ENCODE assay signal across 24 cellular contexts in genomic region chr3:26474706-26475105, GRCh38.
"Had no signal": no experiment of that assay in that cellular context is flagged by ENCODE, and none has a peak within 500 bp of the region (broad histone marks: within the 10 kb centered on the region; RNA-seq: fewer than 3 reads in every experiment).

No MANE protein-coding gene starts in this region.

- H3K27me3 ChIP-seq: stomach, suprapubic skin, testis, thyroid gland, tibial artery, tibial nerve, transverse colon, upper lobe of left lung, upper lobe of right lung, uterus, vagina had no signal

- H3K27ac ChIP-seq: stomach, suprapubic skin, testis, thoracic aorta, thyroid gland, tibial artery, tibial nerve, transverse colon, upper lobe of left lung, upper lobe of right lung, uterus, vagina had no signal

- H3K9me3 ChIP-seq: suprapubic skin, testis, thoracic aorta, thyroid gland, tibial artery, tibial nerve, upper lobe of right lung, uterus, vagina had no signal

- H3K4me3 ChIP-seq: stomach, suprapubic skin, testis, thoracic aorta, thyroid gland, tibial artery, tibial nerve, transverse colon, upper lobe of left lung, upper lobe of right lung, uterus, vagina had no signal

- DNase-seq: stimulated activated CD4-positive, alpha-beta T cell treated with anti-CD3 and anti-CD28 coated beads, Interleukin-2, amount 100 ng/mL, for 48 hours; stimulated activated CD4-positive, alpha-beta T cell treated with anti-CD3 and anti-CD28 coated beads, Interleukin-4, amount 100 ng/mL, for 1 hour; stimulated activated CD4-positive, alpha-beta T cell treated with anti-CD3 and anti-CD28 coated beads, Interleukin-4, amount 100 ng/mL, for 24 hours; stimulated activated CD4-positive, alpha-beta T cell treated with anti-CD3 and anti-CD28 coated beads, Interleukin-4, amount 100 ng/mL, for 4 hours; stimulated activated CD8-positive, alpha-beta memory T cell treated with anti-CD3 and anti-CD28 coated beads, Interleukin-4, amount 100 ng/mL, for 48 hours; stimulated activated naive B cell treated with anti-CD40 and anti-IgM and Interleukin-4, amounts not matched to agents 10 μg/mL and 1 μg/mL and 100 μg/mL, for 72 hours; stimulated activated naive CD4-positive, alpha-beta T cell; stimulated activated naive CD4-positive, alpha-beta T cell treated with Interleukin-2 at 50 U/mL for 16 hours; stimulated activated naive CD8-positive, alpha-beta T cell treated with anti-CD3 and anti-CD28 coated beads, Interleukin-15, amount 100 ng/mL, for 72 hours; stimulated activated naive CD8-positive, alpha-beta T cell treated with anti-CD3 and anti-CD28 coated beads, Interleukin-15, Interleukin-2, amounts not matched to agents 100 U/mL and 50 U/mL, for 24 hours; stomach; substantia nigra; testis; thyroid gland; tibial artery; transverse colon; trophoblast cell; upper lobe of left lung; upper lobe of right lung; uterus had no signal

- H3K36me3 ChIP-seq: stomach, suprapubic skin, thoracic aorta, thyroid gland, tibial artery, tibial nerve, transverse colon, upper lobe of left lung, upper lobe of right lung, uterus, vagina had no signal
